ENCODE assay signal across 9 cellular contexts in the genomic region with DNA sequence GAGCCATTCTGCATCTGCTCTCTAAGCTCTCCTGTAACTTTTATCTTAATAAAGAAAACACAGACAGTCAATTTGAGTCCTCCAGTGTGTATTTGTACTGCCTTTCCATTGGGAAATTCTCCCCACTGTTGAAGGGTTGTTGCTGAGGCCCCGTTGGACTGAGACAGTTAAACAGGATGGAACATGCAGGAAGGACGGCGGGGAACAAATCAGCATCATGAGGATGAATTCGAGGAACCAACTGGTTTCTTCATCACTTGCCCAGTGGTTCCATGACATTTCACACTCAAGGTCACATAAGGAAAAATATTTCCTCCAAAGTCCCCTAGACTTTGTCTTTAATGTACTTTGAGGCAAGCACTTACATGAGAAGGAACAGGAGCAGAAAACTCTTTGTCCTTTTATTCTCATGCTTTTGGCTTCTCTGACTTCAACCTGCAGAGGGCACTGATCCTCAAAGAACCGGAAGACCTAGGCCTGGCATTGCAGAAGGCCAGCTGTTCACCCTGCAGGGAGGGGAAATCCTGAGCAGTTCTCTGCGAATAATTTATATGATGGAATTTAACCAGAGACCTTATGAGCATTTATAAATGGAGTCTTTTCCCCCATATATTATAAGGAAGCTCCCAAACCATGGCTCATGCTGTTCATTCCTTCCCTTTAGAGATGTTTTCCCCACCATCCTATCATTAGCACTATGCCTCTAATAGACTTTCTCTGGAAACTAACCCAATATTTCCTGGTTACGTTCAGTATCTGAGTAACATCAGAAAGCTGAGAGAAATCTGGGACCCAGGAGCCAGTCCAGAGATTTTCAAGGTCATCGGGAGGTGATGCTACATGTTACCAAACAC. TPM values are rescaled to one million over a fixed set of nuclear protein-coding genes. Genes with fewer than 3 reads are reported as not detected.
DNase-seq lines count a peak whose midpoint lies in the region; ATAC-seq, FAIRE-seq and TF ChIP-seq lines count a peak whose summit lies in the region.
"Had no signal": no experiment of that assay in that cellular context is flagged by ENCODE, and none has a peak within 500 bp of the region (broad histone marks: within the 10 kb centered on the region; RNA-seq: fewer than 3 reads in every experiment).

No MANE protein-coding gene starts in this region.

- H3K27me3 Mint-ChIP-seq in naive thymus-derived CD8-positive, alpha-beta T cell, result peaks cover 0 to 10% (median 0%) of the 10 kb centered on the region in 5 donors
- peaks cover 0 to 4% (median 2%) of the 10 kb centered on the region in 3 donors for H3K27me3 Mint-ChIP-seq in immature natural killer cell (ENCODE audit: low read depth in 3 of 3)

- no peaks in the 10 kb centered on the region for H3K9me3 Mint-ChIP-seq in naive thymus-derived CD8-positive, alpha-beta T cell
- peaks cover 0 to 1% (median 0%) of the 10 kb centered on the region in 6 donors for H3K9me3 Mint-ChIP-seq in immature natural killer cell

- TF ChIP-seq CTCF in D721Med (IDR thresholded peaks at IDR 0.05; ENCODE audit: insufficient read depth, missing control alignments), result peak; percentile 86

- H3K36me3 Mint-ChIP-seq in naive thymus-derived CD8-positive, alpha-beta T cell, result no peaks in the 10 kb centered on the region
- H3K36me3 Mint-ChIP-seq in immature natural killer cell, result no peaks in the 10 kb centered on the region

- no peak overlapping the region for H3K4me3 Mint-ChIP-seq in naive thymus-derived CD8-positive, alpha-beta T cell
- H3K4me3 Mint-ChIP-seq in immature natural killer cell, result no peak overlapping the region

- TF ChIP-seq POLR2A in erythroblast (IDR thresholded peaks at IDR 0.05; ENCODE audit: low read length), result no peak

- POLR2A ChIA-PET in naive thymus-derived CD8-positive, alpha-beta T cell (lab: Charles Lee), result no interaction called here

- ATAC-seq in HG03108 (IDR thresholded peaks at IDR 0.05; ENCODE audit: unreplicated experiment), result peak; percentile 90
- ATAC-seq in naive thymus-derived CD8-positive, alpha-beta T cell, result peak; percentile 61 to 86

- no peak overlapping the region for H3K27ac Mint-ChIP-seq in naive thymus-derived CD8-positive, alpha-beta T cell
- H3K27ac Mint-ChIP-seq in immature natural killer cell, result no peak overlapping the region

- peak; percentile 19 for DNase-seq in D721Med (ENCODE audit: insufficient read length, low spot score)
- peak; percentile 55 for DNase-seq in GM19239 (ENCODE audit: insufficient read length, low spot score)
- DNase-seq in NCI-H2029 (lab: John Stamatoyannopoulos, UW), result peak; percentile 69
- DNase-seq in UCSD-AML1 (lab: John Stamatoyannopoulos, UW; ENCODE audit: unreplicated experiment), result peak; percentile 32
- peak; percentile 53 to 64 for DNase-seq in erythroblast (lab: John Stamatoyannopoulos, UW)
- peak in 9 of 10 donors; percentile 9 to 70 (median 40) for DNase-seq in naive thymus-derived CD8-positive, alpha-beta T cell
- no peak for DNase-seq in immature natural killer cell

- FAIRE-seq in D721Med (lab: Jason Lieb, UNC) (no peak), GM19239 (lab: Jason Lieb, UNC) (peak; percentile 94)

- H3K4me1 Mint-ChIP-seq in naive thymus-derived CD8-positive, alpha-beta T cell, result no peaks in the 10 kb centered on the region
- H3K4me1 Mint-ChIP-seq in immature natural killer cell, result no peaks in the 10 kb centered on the region

RNA-seq across cellular contexts. Expression of a gene that starts 55.2 kb away (rescaled TPM):
- total RNA-seq in naive thymus-derived CD8-positive, alpha-beta T cell, result not detected
- not detected for polyA plus RNA-seq in naive thymus-derived CD8-positive, alpha-beta T cell
- not detected for polyA plus RNA-seq in immature natural killer cell
- total RNA-seq: thoracic aorta had no signal

Comparison
In these comparisons a context has a peak if more than half of its experiments do, and no peak if none do; other contexts are left out.
1. DNase-seq: peak in D721Med (single experiment), GM19239 (single experiment), NCI-H2029 (single experiment), UCSD-AML1 (single experiment), erythroblast (2 of 2) and naive thymus-derived CD8-positive, alpha-beta T cell (9 of 10); none in immature natural killer cell (0 of 3).